In the genomic region with DNA sequence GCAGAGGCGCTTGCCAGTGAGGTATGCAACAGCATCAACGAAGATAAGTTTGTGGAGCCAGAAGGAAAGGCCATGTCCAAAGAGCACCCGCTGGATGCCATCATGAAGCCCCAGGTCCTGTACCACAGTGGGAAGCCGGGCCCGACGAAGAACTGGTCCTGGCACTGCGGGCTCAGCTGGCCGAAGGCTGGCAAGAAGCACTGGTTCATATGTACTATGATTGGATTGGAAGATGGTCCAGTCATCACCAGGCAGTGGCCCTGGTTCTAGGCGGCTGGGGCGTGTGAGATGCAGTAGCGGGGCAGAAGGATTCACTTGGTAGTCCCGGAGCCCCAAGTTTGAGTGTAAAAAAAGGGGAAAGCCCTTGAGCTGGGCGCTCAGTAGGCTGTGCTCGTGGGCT, we compare ENCODE assay signal across 17 cellular contexts.
"Had no signal": no experiment of that assay in that cellular context is flagged by ENCODE, and none has a peak within 500 bp of the region (broad histone marks: within the 10 kb centered on the region; RNA-seq: fewer than 3 reads in every experiment).

No MANE protein-coding gene starts in this region.

- H3K27me3 ChIP-seq: gastroesophageal sphincter, upper lobe of left lung had no signal

- H3K27ac Mint-ChIP-seq: activated B cell treated with CpG ODN at 0.5 μM for 24 hours, memory B cell had no signal

- H3K4me3 Mint-ChIP-seq: activated B cell treated with CpG ODN at 0.5 μM for 24 hours, memory B cell had no signal

- DNase-seq: activated B cell treated with CpG ODN at 0.5 μM for 24 hours; activated effector memory CD4-positive, alpha-beta T cell treated with anti-CD3 and anti-CD28 coated beads, Interleukin-2, amount 50 U/mL, for 16 hours; amygdala; effector memory CD8-positive, alpha-beta T cell; islet precursor cell; SK-N-SH; stimulated activated CD4-positive, alpha-beta T cell treated with anti-CD3 and anti-CD28 coated beads, Interleukin-15, amount 100 ng/mL, for 24 hours; stimulated activated CD4-positive, alpha-beta T cell treated with anti-CD3 and anti-CD28 coated beads, Interleukin-4, amount 100 ng/mL, for 24 hours; upper lobe of left lung had no signal

- H3K9me3 Mint-ChIP-seq: activated B cell treated with CpG ODN at 0.5 μM for 24 hours; brain; central memory CD8-positive, alpha-beta T cell; effector memory CD8-positive, alpha-beta T cell; memory B cell; neural crest cell had no signal

- H3K27ac ChIP-seq: epithelial cell of prostate, gastroesophageal sphincter, upper lobe of left lung had no signal

- ATAC-seq: effector memory CD8-positive, alpha-beta T cell; gastroesophageal sphincter; left lobe of liver; Right ventricle myocardium inferior had no signal

- H3K4me3 ChIP-seq: upper lobe of left lung had no signal

- H3K9me3 ChIP-seq: gastroesophageal sphincter, SK-N-SH, upper lobe of left lung had no signal

- H3K27me3 Mint-ChIP-seq: activated B cell treated with CpG ODN at 0.5 μM for 24 hours; central memory CD8-positive, alpha-beta T cell; effector memory CD8-positive, alpha-beta T cell; memory B cell had no signal
